ENCODE assay signal across 8 cellular contexts in the genomic region with DNA sequence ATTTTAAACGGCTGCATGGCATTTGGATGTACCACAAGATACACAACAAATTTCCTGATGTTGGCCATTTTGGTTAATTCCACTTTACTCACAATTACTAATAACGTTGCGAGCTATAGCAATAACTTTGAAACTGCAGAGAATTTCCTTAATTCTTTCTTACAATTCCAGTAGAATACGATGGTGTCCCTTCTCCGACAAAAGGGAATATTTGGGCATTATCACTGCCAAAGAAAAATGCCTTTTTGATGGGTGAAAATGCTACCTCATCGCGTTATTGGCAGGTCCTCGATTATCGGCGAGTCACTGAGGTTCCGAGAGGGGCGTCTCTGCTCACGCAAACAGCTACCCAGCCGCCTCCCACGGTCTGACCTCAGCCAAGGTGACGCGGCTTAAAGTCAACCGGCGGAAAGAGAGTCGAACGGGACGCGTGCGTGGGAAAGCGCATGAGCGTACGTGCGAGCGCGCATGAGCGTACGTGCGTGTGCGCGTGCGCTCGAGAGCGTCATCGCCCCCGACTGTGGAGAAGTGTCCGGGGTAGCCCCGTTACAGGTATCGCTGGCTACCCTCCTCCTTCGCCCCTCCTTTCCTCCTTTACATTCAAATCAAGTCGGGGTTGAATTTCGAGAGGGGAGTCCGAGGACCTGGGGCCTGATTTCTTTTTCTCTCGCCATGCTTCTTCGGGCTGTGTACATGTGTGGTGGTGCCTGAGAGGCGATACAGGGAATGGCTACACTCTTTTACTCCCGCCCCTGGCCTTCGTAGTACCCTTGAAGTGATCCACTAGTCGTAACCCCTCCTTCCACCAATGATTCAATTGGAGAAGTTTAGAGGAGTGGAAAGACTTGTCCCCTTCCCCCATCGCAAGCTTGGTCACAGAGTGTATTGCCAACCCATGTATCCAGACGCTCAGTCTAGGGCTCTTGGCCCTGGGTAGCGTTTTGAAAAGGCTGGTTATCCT. TPM values are rescaled to one million over a fixed set of nuclear protein-coding genes. Genes with fewer than 3 reads are reported as not detected.
DNase-seq lines count a peak whose midpoint lies in the region; ATAC-seq and TF ChIP-seq lines count a peak whose summit lies in the region.

A gene (plus strand): TSS at position 495 of the 961 bp plus-strand sequence. CDS start 931 bp downstream, outside the sequence.

- H3K27ac Mint-ChIP-seq in activated T-helper 17 cell treated with anti-CD3 and anti-CD28 coated beads, Interleukin-2, amount 50 U/mL, for 72 hours = peak within 1 kb of the TSS; percentile 99
- H3K27ac Mint-ChIP-seq in natural killer cell = peak within 1 kb of the TSS; percentile 96 to 100

- H3K4me1 ChIP-seq in RWPE2 (ENCODE audit: insufficient read depth, poor library complexity, severe bottlenecking) = peaks cover 17% of the 10 kb centered on the region

- peaks cover 66% of the 10 kb centered on the region for H3K36me3 Mint-ChIP-seq in activated T-helper 17 cell treated with anti-CD3 and anti-CD28 coated beads, Interleukin-2, amount 50 U/mL, for 72 hours (ENCODE audit: low read depth)
- peaks cover 5% of the 10 kb centered on the region for H3K36me3 Mint-ChIP-seq in natural killer cell

- H3K9me3 ChIP-seq in RWPE2 (ENCODE audit: severe bottlenecking) = no peaks in the 10 kb centered on the region

- intact Hi-C loops in natural killer cell (cut with micrococcal nuclease) = loop anchor here (5.0 kb wide), 1 partner anchor 122 kb away; no protein-coding TSS in a partner anchor

- TF ChIP-seq CTCF in RWPE2 (IDR thresholded peaks at IDR 0.05; ENCODE audit: poor library complexity, severe bottlenecking) (no peak), fibroblast of pulmonary artery (IDR thresholded peaks at IDR 0.05; ENCODE audit: low read length, missing control alignments) (no peak), natural killer cell (IDR thresholded peaks at IDR 0.05) (no peak)

- H3K27ac ChIP-seq in RWPE2 (ENCODE audit: poor library complexity, severe bottlenecking) = peak within 1 kb of the TSS; percentile 52

- peaks cover 16% of the 10 kb centered on the region for H3K36me3 ChIP-seq in RWPE2 (ENCODE audit: low read depth)

- peaks cover 32% of the 10 kb centered on the region for H3K4me1 Mint-ChIP-seq in activated T-helper 17 cell treated with anti-CD3 and anti-CD28 coated beads, Interleukin-2, amount 50 U/mL, for 72 hours
- H3K4me1 Mint-ChIP-seq in natural killer cell = peaks cover 24 to 30% of the 10 kb centered on the region in 2 donors

- no peaks in the 10 kb centered on the region for H3K27me3 ChIP-seq in RWPE2 (ENCODE audit: insufficient read depth, poor library complexity, severe bottlenecking)

- no peaks in the 10 kb centered on the region for H3K9me3 Mint-ChIP-seq in activated T-helper 17 cell treated with anti-CD3 and anti-CD28 coated beads, Interleukin-2, amount 50 U/mL, for 72 hours
- no peaks in the 10 kb centered on the region for H3K9me3 Mint-ChIP-seq in natural killer cell

- H3K4me3 ChIP-seq in RWPE2 (ENCODE audit: severe bottlenecking) (peak within 1 kb of the TSS; percentile 46), fibroblast of pulmonary artery (replicated peaks; ENCODE audit: low read depth, low read length) (peak within 1 kb of the TSS; percentile 80)

- no peaks in the 10 kb centered on the region for H3K27me3 Mint-ChIP-seq in activated T-helper 17 cell treated with anti-CD3 and anti-CD28 coated beads, Interleukin-2, amount 50 U/mL, for 72 hours
- no peaks in the 10 kb centered on the region for H3K27me3 Mint-ChIP-seq in natural killer cell (ENCODE audit: low read depth in 2 of 2)

- ATAC-seq in RWPE2 (ENCODE audit: low read depth) (peak; percentile 90), natural killer cell (peak; percentile 90 to 94 (median 92))
- ATAC-seq in activated T-helper 17 cell treated with anti-CD3 and anti-CD28 coated beads, Interleukin-2, amount 50 U/mL, for 72 hours (replicated peaks) = peak; percentile 86

- DNase-seq in EL = peak; percentile 94
- DNase-seq in H4 (ENCODE audit: low spot score) = peak; percentile 83
- peak; percentile 93 for DNase-seq in LoVo (ENCODE audit: low spot score)
- DNase-seq in RWPE2 (ENCODE audit: low spot score) = peak; percentile 84
- DNase-seq in fibroblast of pulmonary artery (ENCODE audit: low read depth) = peak; percentile 96
- DNase-seq in natural killer cell = peak; percentile 84
- DNase-seq in stimulated activated naive CD4-positive, alpha-beta T cell (lab: John Stamatoyannopoulos, UW) = peak; percentile 72 to 89 (median 84)

- peak within 1 kb of the TSS; percentile 93 for H3K4me3 Mint-ChIP-seq in activated T-helper 17 cell treated with anti-CD3 and anti-CD28 coated beads, Interleukin-2, amount 50 U/mL, for 72 hours
- H3K4me3 Mint-ChIP-seq in natural killer cell = peak within 1 kb of the TSS; percentile 96

RNA-seq across cellular contexts. Expression of the gene that starts here (rescaled TPM):
- total RNA-seq in H4 (2014; rRNA removed; shearing (Covaris generic)) = 8.9 and 12.5 TPM in 2 replicates
- total RNA-seq in activated T-helper 17 cell treated with anti-CD3 and anti-CD28 coated beads, Interleukin-2, amount 50 U/mL, for 72 hours = 10 to 100 TPM; 27.7 to 35.7 TPM
- total RNA-seq in natural killer cell = 10 to 100 TPM in 1 of 3 donors, 1 to 10 TPM in 2; 7.3 to 12.2 (median 8.6) TPM

Comparison
In these comparisons a context has a peak if more than half of its experiments do, and no peak if none do; other contexts are left out.
1. Peak in every context shown above with its lines: DNase-seq, ATAC-seq, H3K4me3 ChIP-seq and H3K27ac ChIP-seq.